In the genomic region with DNA sequence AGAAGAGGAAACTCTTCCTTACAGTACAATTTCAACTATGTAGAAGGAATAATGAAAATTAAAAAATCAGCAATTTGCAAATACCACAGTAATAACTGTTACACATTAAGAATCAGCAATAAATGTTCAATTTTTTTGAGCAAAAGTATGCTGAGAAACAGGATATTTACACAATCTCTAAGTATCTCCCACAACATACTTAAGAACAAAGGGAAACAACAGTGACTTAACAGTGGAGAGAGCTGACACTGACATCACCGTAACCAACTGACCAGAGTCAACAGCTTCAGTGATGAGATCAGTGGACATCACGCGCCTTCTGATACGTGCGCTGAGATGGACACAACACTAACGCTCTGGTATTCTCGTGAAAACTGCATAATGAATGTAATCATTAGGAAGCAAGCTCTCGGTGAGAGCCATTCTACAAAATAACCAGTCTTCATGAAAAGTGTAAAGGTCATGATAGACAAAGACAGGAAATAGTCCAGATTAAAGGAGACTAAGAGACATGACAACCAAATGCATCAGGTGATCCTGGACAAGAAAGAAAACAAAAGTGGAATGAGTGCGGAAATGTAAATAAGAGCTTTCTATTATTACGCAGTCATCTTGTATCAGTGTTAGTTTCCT, we compare ENCODE assay signal across 1 cellular context.
TF ChIP-seq lines count a peak whose summit lies in the region.

No MANE protein-coding gene starts in this region.

TF ChIP-seq in K562, 482 proteins besides CTCF, POLR2A, EP300 and RAD21 (continued from another document and continues in another):
- TF ChIP-seq, protein P1, sequence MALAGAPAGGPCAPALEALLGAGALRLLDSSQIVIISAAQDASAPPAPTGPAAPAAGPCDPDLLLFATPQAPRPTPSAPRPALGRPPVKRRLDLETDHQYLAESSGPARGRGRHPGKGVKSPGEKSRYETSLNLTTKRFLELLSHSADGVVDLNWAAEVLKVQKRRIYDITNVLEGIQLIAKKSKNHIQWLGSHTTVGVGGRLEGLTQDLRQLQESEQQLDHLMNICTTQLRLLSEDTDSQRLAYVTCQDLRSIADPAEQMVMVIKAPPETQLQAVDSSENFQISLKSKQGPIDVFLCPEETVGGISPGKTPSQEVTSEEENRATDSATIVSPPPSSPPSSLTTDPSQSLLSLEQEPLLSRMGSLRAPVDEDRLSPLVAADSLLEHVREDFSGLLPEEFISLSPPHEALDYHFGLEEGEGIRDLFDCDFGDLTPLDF (CRISPR knock-in tag; IDR thresholded peaks at IDR 0.05): no peak
- peak; percentile 49 to 54 for TF ChIP-seq NRF1 (conservative IDR thresholded peaks at IDR 0.05 in 1 of 2, IDR thresholded peaks at IDR 0.05 in 1 of 2)
- TF ChIP-seq SMAD1 (IDR thresholded peaks at IDR 0.05; ENCODE audit: low read depth, low read length, partially characterized antibody): no peak
- TF ChIP-seq, protein P2, sequence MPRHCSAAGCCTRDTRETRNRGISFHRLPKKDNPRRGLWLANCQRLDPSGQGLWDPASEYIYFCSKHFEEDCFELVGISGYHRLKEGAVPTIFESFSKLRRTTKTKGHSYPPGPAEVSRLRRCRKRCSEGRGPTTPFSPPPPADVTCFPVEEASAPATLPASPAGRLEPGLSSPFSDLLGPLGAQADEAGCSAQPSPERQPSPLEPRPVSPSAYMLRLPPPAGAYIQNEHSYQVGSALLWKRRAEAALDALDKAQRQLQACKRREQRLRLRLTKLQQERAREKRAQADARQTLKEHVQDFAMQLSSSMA (CRISPR knock-in tag; IDR thresholded peaks at IDR 0.05): no peak
- no peak for TF ChIP-seq CBFA2T2 (conservative IDR thresholded peaks at IDR 0.05)
- TF ChIP-seq HDGF (IDR thresholded peaks at IDR 0.05): no peak
- TF ChIP-seq ZEB2 (IDR thresholded peaks at IDR 0.05): peak; percentile 47; the same call in 1 of the 2 replicates
- TF ChIP-seq DPF2 (IDR thresholded peaks at IDR 0.05): peak; percentile 78
- no peak for TF ChIP-seq RFX7 (CRISPR knock-in tag; IDR thresholded peaks at IDR 0.05)
- TF ChIP-seq PURB (CRISPR knock-in tag; IDR thresholded peaks at IDR 0.05; ENCODE audit: low read depth): no peak
- no peak for TF ChIP-seq COPS2 (conservative IDR thresholded peaks at IDR 0.05)
- TF ChIP-seq ZNF696 (CRISPR knock-in tag; conservative IDR thresholded peaks at IDR 0.05): no peak
- TF ChIP-seq MEF2D (tag; conservative IDR thresholded peaks at IDR 0.05; ENCODE audit: low read depth): peak; percentile 61; the same call in 1 of the 2 replicates
- 0 out of 2 replicates have a peak, but pooled peaks have one; percentile 62 for TF ChIP-seq ADNP (tag; IDR thresholded peaks at IDR 0.05)
- TF ChIP-seq GABPB2 (CRISPR knock-in tag; conservative IDR thresholded peaks at IDR 0.05): no peak
- TF ChIP-seq ZSCAN32 (CRISPR knock-in tag; IDR thresholded peaks at IDR 0.05): no peak
- TF ChIP-seq ZNF311 (CRISPR knock-in tag; IDR thresholded peaks at IDR 0.05): no peak
- peak; percentile 84 for TF ChIP-seq ZNF316 (IDR thresholded peaks at IDR 0.05)
- TF ChIP-seq KDM4B (IDR thresholded peaks at IDR 0.05; ENCODE audit: borderline replicate concordance in 2 of 2, low read depth in 1 of 2): no peak
- 0 out of 2 replicates have a peak, but pooled peaks have one; percentile 37 for TF ChIP-seq ZBTB17 (CRISPR knock-in tag; IDR thresholded peaks at IDR 0.05)
- TF ChIP-seq HMG20A (CRISPR knock-in tag; conservative IDR thresholded peaks at IDR 0.05): no peak
- 0 out of 2 replicates have a peak, but pooled peaks have one; percentile 43 for TF ChIP-seq MYC (IDR thresholded peaks at IDR 0.05; ENCODE audit: low read depth, low read length)
- TF ChIP-seq MYC (CRISPR knock-in tag; IDR thresholded peaks at IDR 0.05; ENCODE audit: borderline replicate concordance, low read depth): no peak
- no peak for TF ChIP-seq PHF20 (IDR thresholded peaks at IDR 0.05; ENCODE audit: partially characterized antibody)
- no peak for TF ChIP-seq HLTF (IDR thresholded peaks at IDR 0.05)
- no peak for TF ChIP-seq CAMTA2 (CRISPR knock-in tag; conservative IDR thresholded peaks at IDR 0.05)
- peak; percentile 97 for TF ChIP-seq SOX6 (IDR thresholded peaks at IDR 0.05)
- TF ChIP-seq HSF4 (CRISPR knock-in tag; IDR thresholded peaks at IDR 0.05; ENCODE audit: borderline replicate concordance): no peak
- no peak for TF ChIP-seq NUFIP1 (IDR thresholded peaks at IDR 0.05; ENCODE audit: partially characterized antibody)
- TF ChIP-seq ZNF143 (CRISPR knock-in tag; IDR thresholded peaks at IDR 0.05): no peak
- TF ChIP-seq YY1 (IDR thresholded peaks at IDR 0.05; ENCODE audit: borderline replicate concordance in 1 of 3, control insufficient read depth in 1 of 3, extremely low read depth in 1 of 3, insufficient read depth in 3 of 3, insufficient read length in 1 of 3, insufficient replicate concordance in 2 of 3, low read depth in 1 of 3, low read length in 2 of 3): no peak
- TF ChIP-seq SETDB1 (IDR thresholded peaks at IDR 0.05; ENCODE audit: low read length): no peak
- TF ChIP-seq ZNF561 (CRISPR knock-in tag; conservative IDR thresholded peaks at IDR 0.05): no peak
- TF ChIP-seq, protein P3, sequence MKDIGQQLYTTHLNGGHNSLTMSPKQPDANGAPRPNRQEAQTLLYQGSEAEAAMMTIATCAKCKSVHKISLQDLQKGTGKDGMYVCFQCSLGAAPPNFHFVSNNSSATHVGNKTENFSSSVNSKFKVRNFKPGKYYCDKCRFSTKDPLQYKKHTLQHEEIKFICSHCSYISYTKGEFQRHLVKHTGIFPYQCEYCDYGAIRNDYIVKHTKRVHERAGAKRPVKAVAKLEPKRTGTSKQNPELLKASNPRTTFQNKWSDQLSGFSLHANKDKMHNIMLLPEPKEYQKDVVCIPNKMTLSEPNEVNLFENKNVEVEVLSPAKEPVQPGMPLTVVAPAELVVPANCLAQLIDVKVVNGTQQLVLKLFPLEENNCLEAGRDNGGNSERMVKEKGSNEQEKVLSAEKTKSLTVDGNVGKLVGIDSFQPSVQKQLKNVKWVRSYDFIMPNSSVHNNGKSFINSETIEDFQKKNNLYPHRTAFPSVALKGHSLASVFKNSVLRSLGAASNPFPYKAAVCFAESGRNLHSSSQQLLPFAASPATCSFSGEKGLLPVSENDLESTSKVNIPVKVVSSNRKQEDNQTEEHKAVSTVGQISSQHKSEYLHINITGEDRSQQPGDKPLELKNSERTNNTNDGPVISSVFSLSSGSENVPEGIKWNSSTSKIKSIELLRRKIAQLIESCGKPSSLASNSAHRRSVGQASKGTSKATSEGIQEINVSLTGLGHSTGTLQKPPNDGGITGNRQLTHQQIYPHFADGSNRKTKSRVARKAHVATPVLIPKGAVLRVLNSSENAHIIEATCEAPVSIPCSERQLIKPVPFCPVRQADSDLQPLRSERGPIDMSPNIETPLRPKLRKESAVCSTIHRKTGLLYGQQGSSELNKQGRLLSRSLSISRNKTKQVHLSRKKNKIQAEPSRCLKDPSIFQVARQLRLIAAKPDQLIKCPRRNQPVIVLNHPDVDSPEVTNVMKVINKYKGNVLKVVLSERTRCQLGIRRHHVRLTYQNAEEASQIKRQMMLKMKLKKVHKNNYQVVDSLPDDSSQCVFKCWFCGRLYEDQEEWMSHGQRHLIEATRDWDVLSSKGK (CRISPR knock-in tag; IDR thresholded peaks at IDR 0.05): no peak
- TF ChIP-seq MAFG (tag; conservative IDR thresholded peaks at IDR 0.05): peak; percentile 64
- no peak for TF ChIP-seq ARID2 (IDR thresholded peaks at IDR 0.05)
- TF ChIP-seq, protein P4, sequence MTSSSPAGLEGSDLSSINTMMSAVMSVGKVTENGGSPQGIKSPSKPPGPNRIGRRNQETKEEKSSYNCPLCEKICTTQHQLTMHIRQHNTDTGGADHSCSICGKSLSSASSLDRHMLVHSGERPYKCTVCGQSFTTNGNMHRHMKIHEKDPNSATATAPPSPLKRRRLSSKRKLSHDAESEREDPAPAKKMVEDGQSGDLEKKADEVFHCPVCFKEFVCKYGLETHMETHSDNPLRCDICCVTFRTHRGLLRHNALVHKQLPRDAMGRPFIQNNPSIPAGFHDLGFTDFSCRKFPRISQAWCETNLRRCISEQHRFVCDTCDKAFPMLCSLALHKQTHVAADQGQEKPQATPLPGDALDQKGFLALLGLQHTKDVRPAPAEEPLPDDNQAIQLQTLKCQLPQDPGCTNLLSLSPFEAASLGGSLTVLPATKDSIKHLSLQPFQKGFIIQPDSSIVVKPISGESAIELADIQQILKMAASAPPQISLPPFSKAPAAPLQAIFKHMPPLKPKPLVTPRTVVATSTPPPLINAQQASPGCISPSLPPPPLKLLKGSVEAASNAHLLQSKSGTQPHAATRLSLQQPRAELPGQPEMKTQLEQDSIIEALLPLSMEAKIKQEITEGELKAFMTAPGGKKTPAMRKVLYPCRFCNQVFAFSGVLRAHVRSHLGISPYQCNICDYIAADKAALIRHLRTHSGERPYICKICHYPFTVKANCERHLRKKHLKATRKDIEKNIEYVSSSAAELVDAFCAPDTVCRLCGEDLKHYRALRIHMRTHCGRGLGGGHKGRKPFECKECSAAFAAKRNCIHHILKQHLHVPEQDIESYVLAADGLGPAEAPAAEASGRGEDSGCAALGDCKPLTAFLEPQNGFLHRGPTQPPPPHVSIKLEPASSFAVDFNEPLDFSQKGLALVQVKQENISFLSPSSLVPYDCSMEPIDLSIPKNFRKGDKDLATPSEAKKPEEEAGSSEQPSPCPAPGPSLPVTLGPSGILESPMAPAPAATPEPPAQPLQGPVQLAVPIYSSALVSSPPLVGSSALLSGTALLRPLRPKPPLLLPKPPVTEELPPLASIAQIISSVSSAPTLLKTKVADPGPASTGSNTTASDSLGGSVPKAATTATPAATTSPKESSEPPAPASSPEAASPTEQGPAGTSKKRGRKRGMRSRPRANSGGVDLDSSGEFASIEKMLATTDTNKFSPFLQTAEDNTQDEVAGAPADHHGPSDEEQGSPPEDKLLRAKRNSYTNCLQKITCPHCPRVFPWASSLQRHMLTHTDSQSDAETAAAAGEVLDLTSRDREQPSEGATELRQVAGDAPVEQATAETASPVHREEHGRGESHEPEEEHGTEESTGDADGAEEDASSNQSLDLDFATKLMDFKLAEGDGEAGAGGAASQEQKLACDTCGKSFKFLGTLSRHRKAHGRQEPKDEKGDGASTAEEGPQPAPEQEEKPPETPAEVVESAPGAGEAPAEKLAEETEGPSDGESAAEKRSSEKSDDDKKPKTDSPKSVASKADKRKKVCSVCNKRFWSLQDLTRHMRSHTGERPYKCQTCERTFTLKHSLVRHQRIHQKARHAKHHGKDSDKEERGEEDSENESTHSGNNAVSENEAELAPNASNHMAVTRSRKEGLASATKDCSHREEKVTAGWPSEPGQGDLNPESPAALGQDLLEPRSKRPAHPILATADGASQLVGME (CRISPR knock-in tag; IDR thresholded peaks at IDR 0.05): no peak
- TF ChIP-seq KDM5B (IDR thresholded peaks at IDR 0.05; ENCODE audit: insufficient replicate concordance, low read depth, low read length): no peak
- TF ChIP-seq MYBL2 (IDR thresholded peaks at IDR 0.05; ENCODE audit: low read depth): no peak; the same call in 1 of the 2 replicates
- no peak for TF ChIP-seq MYBL2 (CRISPR knock-in tag; IDR thresholded peaks at IDR 0.05; ENCODE audit: borderline replicate concordance)
- TF ChIP-seq, protein P5, sequence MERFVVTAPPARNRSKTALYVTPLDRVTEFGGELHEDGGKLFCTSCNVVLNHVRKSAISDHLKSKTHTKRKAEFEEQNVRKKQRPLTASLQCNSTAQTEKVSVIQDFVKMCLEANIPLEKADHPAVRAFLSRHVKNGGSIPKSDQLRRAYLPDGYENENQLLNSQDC (CRISPR knock-in tag; IDR thresholded peaks at IDR 0.05): peak; percentile 7; the same call in 1 of the 2 replicates
- TF ChIP-seq CBFB (CRISPR knock-in tag; IDR thresholded peaks at IDR 0.05): no peak
- 0 out of 2 replicates have a peak, but pooled peaks have one; percentile 56 for TF ChIP-seq ELF4 (CRISPR knock-in tag; IDR thresholded peaks at IDR 0.05)
- no peak for TF ChIP-seq CBX1 (IDR thresholded peaks at IDR 0.05; ENCODE audit: low read depth)
- TF ChIP-seq, protein P6, sequence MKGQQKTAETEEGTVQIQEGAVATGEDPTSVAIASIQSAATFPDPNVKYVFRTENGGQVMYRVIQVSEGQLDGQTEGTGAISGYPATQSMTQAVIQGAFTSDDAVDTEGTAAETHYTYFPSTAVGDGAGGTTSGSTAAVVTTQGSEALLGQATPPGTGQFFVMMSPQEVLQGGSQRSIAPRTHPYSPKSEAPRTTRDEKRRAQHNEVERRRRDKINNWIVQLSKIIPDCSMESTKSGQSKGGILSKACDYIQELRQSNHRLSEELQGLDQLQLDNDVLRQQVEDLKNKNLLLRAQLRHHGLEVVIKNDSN (CRISPR knock-in tag; IDR thresholded peaks at IDR 0.05): peak; percentile 55
- no peak for TF ChIP-seq FOS (IDR thresholded peaks at IDR 0.05; ENCODE audit: extremely low read depth, insufficient read length)
- peak; percentile 35; the same call in 1 of the 2 replicates for TF ChIP-seq KHSRP (IDR thresholded peaks at IDR 0.05)
- TF ChIP-seq, protein P7, sequence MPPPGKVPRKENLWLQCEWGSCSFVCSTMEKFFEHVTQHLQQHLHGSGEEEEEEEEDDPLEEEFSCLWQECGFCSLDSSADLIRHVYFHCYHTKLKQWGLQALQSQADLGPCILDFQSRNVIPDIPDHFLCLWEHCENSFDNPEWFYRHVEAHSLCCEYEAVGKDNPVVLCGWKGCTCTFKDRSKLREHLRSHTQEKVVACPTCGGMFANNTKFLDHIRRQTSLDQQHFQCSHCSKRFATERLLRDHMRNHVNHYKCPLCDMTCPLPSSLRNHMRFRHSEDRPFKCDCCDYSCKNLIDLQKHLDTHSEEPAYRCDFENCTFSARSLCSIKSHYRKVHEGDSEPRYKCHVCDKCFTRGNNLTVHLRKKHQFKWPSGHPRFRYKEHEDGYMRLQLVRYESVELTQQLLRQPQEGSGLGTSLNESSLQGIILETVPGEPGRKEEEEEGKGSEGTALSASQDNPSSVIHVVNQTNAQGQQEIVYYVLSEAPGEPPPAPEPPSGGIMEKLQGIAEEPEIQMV (tag; conservative IDR thresholded peaks at IDR 0.05; ENCODE audit: low read depth): no peak
